Comparison of ENCODE assay signal across 33 cellular contexts in the genomic region with DNA sequence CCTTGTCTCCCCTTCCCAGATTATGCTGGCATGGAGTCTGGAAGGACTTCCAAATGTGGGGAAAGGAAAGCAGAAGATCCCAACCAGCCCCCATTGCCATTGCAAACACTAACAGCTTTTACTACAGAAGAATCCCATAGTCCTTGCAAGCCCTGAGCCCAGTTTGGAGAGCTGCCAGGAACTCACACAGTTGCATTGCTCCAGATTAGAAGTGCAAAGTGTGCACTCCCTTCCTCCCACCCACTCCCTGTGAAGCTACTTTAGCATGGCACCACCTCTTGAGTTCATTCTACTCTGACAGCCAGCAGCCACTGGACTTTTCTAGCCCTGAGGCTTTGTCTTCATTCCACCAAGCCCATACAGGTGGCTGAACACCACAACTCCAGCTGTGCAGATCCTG.
"Had no signal": no experiment of that assay in that cellular context is flagged by ENCODE, and none has a peak within 500 bp of the region (broad histone marks: within the 10 kb centered on the region; RNA-seq: fewer than 3 reads in every experiment).

No MANE protein-coding gene starts in this region.

- DNase-seq: activated CD4-positive, alpha-beta T cell treated with anti-CD3 and anti-CD28 coated beads for 36 hours; activated CD4-positive, alpha-beta T cell treated with anti-CD3 and anti-CD28 coated beads, Interleukin-2, amount 10 ng/mL, durations not matched to agents 7 days and 5 days; activated CD4-positive, alpha-beta T cell treated with anti-CD3 and anti-CD28 coated beads, Interleukin-2, amount 50 U/mL, for 48 hours; activated CD8-positive, alpha-beta T cell treated with anti-CD3 and anti-CD28 coated beads, Interleukin-2, amount 10 ng/mL, durations not matched to agents 7 days and 5 days; activated gamma-delta T cell; activated naive CD4-positive, alpha-beta T cell treated with Interleukin-2 at 50 U/mL for 16 hours; activated naive CD8-positive, alpha-beta T cell treated with anti-CD3 and anti-CD28 coated beads, Interleukin-2, amount 10 ng/mL, durations not matched to agents 7 days and 5 days; activated T-cell treated with anti-CD3 and anti-CD28 coated beads, Interleukin-2, amount 50 U/mL, for 24 hours; amygdala; caudate nucleus; Kasumi-1; KG1; MM.1S; MV-4-11; NCI-H1092 treated with DMSO at 0.1 percent for 48 hours; NCI-H1417; NCI-H146; NCI-H187 treated with DMSO at 0.1 percent for 48 hours; NCI-H2081; NCI-H2171; NCI-H510A; NCI-H526; NCI-H748 treated with DMSO at 0.1 percent for 48 hours; NK-92 treated with Interleukin-12 subunit alpha and Interleukin-12 subunit beta, amount 100 ng/mL, for 24 hours; PC-3; Peyer's patch; RPMI8226; SHP77 treated with DMSO at 0.1 percent for 48 hours; SK-N-SH had no signal

- ATAC-seq: activated CD4-positive, alpha-beta T cell treated with anti-CD3 and anti-CD28 coated beads for 36 hours; activated CD4-positive, CD25-positive, alpha-beta regulatory T cell treated with anti-CD3 and anti-CD28 coated beads, Interleukin-2, amount 50 U/mL, for 24 hours; activated CD8-positive, alpha-beta T cell treated with anti-CD3 and anti-CD28 coated beads, Interleukin-2, amount 10 ng/mL, durations not matched to agents 7 days and 5 days; PC-3; WTC11 had no signal

- H3K27ac ChIP-seq: ascending aorta, Peyer's patch, SJSA1 had no signal

- H3K36me3 ChIP-seq: ascending aorta, Peyer's patch, SJSA1 had no signal

- H3K27me3 ChIP-seq: ascending aorta, Peyer's patch, SJSA1 had no signal

- H3K9me3 ChIP-seq: SK-N-SH had no signal

- H3K4me3 ChIP-seq: ascending aorta, Peyer's patch, SJSA1 had no signal

- H3K4me1 ChIP-seq: ascending aorta, Peyer's patch, SJSA1 had no signal
